In the genomic region with DNA sequence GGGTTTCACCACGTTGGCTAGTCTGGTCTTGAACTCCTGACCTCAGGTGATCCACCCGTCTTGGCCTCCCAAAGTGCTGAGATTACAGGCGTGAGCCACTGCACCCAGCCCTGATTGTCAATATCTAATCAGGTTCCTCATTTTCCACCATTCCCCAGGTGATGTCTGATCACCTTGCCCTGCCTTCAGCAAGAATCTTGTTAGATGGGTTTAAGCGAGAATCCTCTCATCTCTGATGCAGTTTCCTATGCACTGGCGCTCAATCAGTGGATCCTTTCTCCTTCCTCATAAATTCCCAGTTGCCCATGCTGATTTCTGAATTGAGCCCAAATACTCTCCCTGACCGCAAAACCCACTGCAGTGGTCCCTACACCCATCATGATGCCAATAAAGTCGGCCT, we compare ENCODE assay signal across 8 cellular contexts. TPM values are rescaled to one million over a fixed set of nuclear protein-coding genes. Genes with fewer than 3 reads are reported as not detected.
DNase-seq lines count a peak whose midpoint lies in the region; ATAC-seq, FAIRE-seq and TF ChIP-seq lines count a peak whose summit lies in the region.

No MANE protein-coding gene starts in this region.

- H3K4me1 ChIP-seq in OCI-LY7 (ENCODE audit: insufficient read depth, low read length, poor library complexity, severe bottlenecking): peaks cover 20% of the 10 kb centered on the region
- peaks cover 20% of the 10 kb centered on the region for H3K4me1 ChIP-seq in endothelial cell of umbilical vein (ENCODE audit: control insufficient read depth, extremely low read depth, insufficient read depth, low read length)

- H3K27me3 ChIP-seq in endothelial cell of umbilical vein (ENCODE audit: control insufficient read depth in 2 of 2, insufficient read depth in 2 of 2, low read length in 2 of 2): no peaks in the 10 kb centered on the region

- TF ChIP-seq CTCF in Calu3 (IDR thresholded peaks at IDR 0.05; ENCODE audit: unreplicated experiment): no peak
- TF ChIP-seq CTCF in OCI-LY7 (conservative IDR thresholded peaks at IDR 0.05; ENCODE audit: low read length): no peak
- no peak for TF ChIP-seq CTCF in endothelial cell of umbilical vein (IDR thresholded peaks at IDR 0.05; ENCODE audit: extremely low read depth in 1 of 2, insufficient read depth in 1 of 2, low read depth in 1 of 2, low read length in 2 of 2)
- no peak for TF ChIP-seq CTCF in osteocyte (IDR thresholded peaks at IDR 0.05)

- no TSS peak for BruUV-seq in Calu3 (replicated peaks; lab: Mats Ljungman, UMichigan)
- no TSS peak for BruUV-seq in OCI-LY7 (replicated peaks; lab: Mats Ljungman, UMichigan)
- BruUV-seq in endothelial cell of umbilical vein (replicated peaks; lab: Mats Ljungman, UMichigan): TSS peak; percentile 23

- H3K27ac Mint-ChIP-seq in Calu3 (ENCODE audit: unreplicated experiment) (peak overlapping the region; percentile 43), osteocyte (ENCODE audit: unreplicated experiment) (peak overlapping the region; percentile 45)

- H3K27ac ChIP-seq in OCI-LY7 (ENCODE audit: low read depth, low read length, poor library complexity, severe bottlenecking) (no peak overlapping the region), endothelial cell of umbilical vein (ENCODE audit: insufficient read depth, low read depth, low read length) (peak overlapping the region; percentile 13)

- H2AFZ ChIP-seq in OCI-LY7 (ENCODE audit: low read length) (peak overlapping the region; percentile 45), endothelial cell of umbilical vein (ENCODE audit: low read depth, low read length) (peak overlapping the region; percentile 55)

- H3K4me3 Mint-ChIP-seq in Calu3 (ENCODE audit: low read depth, unreplicated experiment) (peak overlapping the region; percentile 66), osteocyte (ENCODE audit: unreplicated experiment) (peak overlapping the region; percentile 72)

- TF ChIP-seq POLR2A in endothelial cell of umbilical vein (IDR thresholded peaks at IDR 0.05; ENCODE audit: low read depth, low read length): no peak

- DNase-seq in Calu3 (no peak), OCI-LY7 (ENCODE audit: low spot score) (no peak), endothelial cell of umbilical vein (ENCODE audit: low read depth, low spot score) (no peak), osteocyte (ENCODE audit: extremely low spot score, unreplicated experiment) (no peak), ureter (ENCODE audit: low spot score) (no peak), SIG-M5 treated with dmso at 0.1 percent for 504 hours (lab: John Stamatoyannopoulos, UW; ENCODE audit: unreplicated experiment) (no peak)

- H3K4me1 Mint-ChIP-seq in Calu3 (ENCODE audit: low read depth, unreplicated experiment): peaks cover 29% of the 10 kb centered on the region
- H3K4me1 Mint-ChIP-seq in osteocyte (ENCODE audit: unreplicated experiment): peaks cover 23% of the 10 kb centered on the region

- peak overlapping the region; percentile 85 for H3K4me2 ChIP-seq in OCI-LY7 (ENCODE audit: low read length)
- H3K4me2 ChIP-seq in endothelial cell of umbilical vein (ENCODE audit: insufficient read depth, low read length): peak overlapping the region; percentile 51

- H3K36me3 ChIP-seq in OCI-LY7 (ENCODE audit: insufficient read depth, low read length) (peaks cover 14% of the 10 kb centered on the region), endothelial cell of umbilical vein (ENCODE audit: control insufficient read depth in 2 of 2, extremely low read depth in 1 of 2, insufficient read depth in 2 of 2, low read length in 2 of 2) (peaks cover 0 to 2% of the 10 kb centered on the region in 2 experiments)

- intact Hi-C loops in Calu3 (cut with micrococcal nuclease; ENCODE audit: unreplicated experiment): no loop called here
- intact Hi-C loops in OCI-LY7 (cut with micrococcal nuclease; ENCODE audit: unreplicated experiment): loop anchor here (10.0 kb wide), 1 partner anchor 84 kb away; the partner anchor contains the start of gene TEF
- intact Hi-C loops in endothelial cell of umbilical vein (cut with micrococcal nuclease): loop anchor here (1.0 kb wide), 1 partner anchor 14 kb away; the partner anchor contains the start of gene RANGAP1

- H3K4me3 ChIP-seq in OCI-LY7 (ENCODE audit: low read depth, low read length, poor library complexity, severe bottlenecking): peak overlapping the region; percentile 99
- peak overlapping the region; percentile 63 to 99 (median 81) for H3K4me3 ChIP-seq in endothelial cell of umbilical vein (replicated peaks in 1 of 3; ENCODE audit: insufficient read depth in 1 of 3, low read depth in 1 of 3, low read length in 3 of 3)

- ATAC-seq in GM18511 (IDR thresholded peaks at IDR 0.05; ENCODE audit: unreplicated experiment): no peak
- ATAC-seq in HG03354 (IDR thresholded peaks at IDR 0.05; ENCODE audit: poor library complexity, severe bottlenecking, unreplicated experiment): no peak

- H3K36me3 Mint-ChIP-seq in Calu3 (ENCODE audit: insufficient read depth, unreplicated experiment): peaks cover 28% of the 10 kb centered on the region
- no peaks in the 10 kb centered on the region for H3K36me3 Mint-ChIP-seq in osteocyte (ENCODE audit: unreplicated experiment)

- dilution Hi-C loops in endothelial cell of umbilical vein (cut with MboI; ENCODE audit: extremely low pct_ligation_motif_present, low sequenced_read_pairs): no loop called here

- no peaks in the 10 kb centered on the region for H3K9me3 ChIP-seq in OCI-LY7 (ENCODE audit: low read length)
- H3K9me3 ChIP-seq in endothelial cell of umbilical vein (replicated peaks; ENCODE audit: control insufficient read depth, insufficient read depth, low read length): no peaks in the 10 kb centered on the region

- H3K27me3 Mint-ChIP-seq in Calu3 (ENCODE audit: unreplicated experiment) (no peaks in the 10 kb centered on the region), osteocyte (ENCODE audit: unreplicated experiment) (no peaks in the 10 kb centered on the region)

- H3K9me3 Mint-ChIP-seq in Calu3 (ENCODE audit: low read depth, unreplicated experiment): no peaks in the 10 kb centered on the region
- H3K9me3 Mint-ChIP-seq in osteocyte (ENCODE audit: unreplicated experiment): no peaks in the 10 kb centered on the region

- peaks cover 43% of the 10 kb centered on the region for H3K79me2 ChIP-seq in OCI-LY7 (ENCODE audit: insufficient read depth, low read depth, low read length)
- H3K79me2 ChIP-seq in endothelial cell of umbilical vein (ENCODE audit: control insufficient read depth, insufficient read depth, low read length): peaks cover 48% of the 10 kb centered on the region

- no peaks in the 10 kb centered on the region for H3K9me2 ChIP-seq in OCI-LY7 (ENCODE audit: insufficient read depth, low read length)

- FAIRE-seq in endothelial cell of umbilical vein (lab: Jason Lieb, UNC): peak; percentile 62

- H3K9me1 ChIP-seq in endothelial cell of umbilical vein (replicated peaks; ENCODE audit: control insufficient read depth, extremely low read depth, insufficient read depth, low read length): no peaks in the 10 kb centered on the region

- POLR2A ChIA-PET in OCI-LY7 (lab: Charles Lee) (interaction anchor here (0.9 to 1.2 kb wide), 3 partner anchors 12 to 349 kb away, joined by 3 to 7 read pairs (median 3); partner anchors contain the start of genes RANGAP1 and RBX1), endothelial cell of umbilical vein (lab: Charles Lee) (interaction anchor here (0.6 to 1.1 kb wide), 2 partner anchors 10 to 12 kb away, joined by 3 to 6 read pairs; no protein-coding TSS in a partner anchor)

- no peaks in the 10 kb centered on the region for H4K20me1 ChIP-seq in OCI-LY7 (ENCODE audit: insufficient read depth, low read length)
- H4K20me1 ChIP-seq in endothelial cell of umbilical vein (replicated peaks; ENCODE audit: control insufficient read depth, extremely low read depth, insufficient read depth, low read length): no peaks in the 10 kb centered on the region

- peak overlapping the region; percentile 82 for H3K9ac ChIP-seq in endothelial cell of umbilical vein (replicated peaks; ENCODE audit: extremely low read depth, insufficient read depth, low read length)

- CTCF ChIA-PET in Calu3 (lab: Charles Lee): interaction anchor here (1.0 to 1.1 kb wide), 4 partner anchors 14 to 103 kb away, joined by 3 to 8 read pairs (median 3); partner anchors contain the start of gene RANGAP1
- CTCF ChIA-PET in OCI-LY7 (lab: Charles Lee; ENCODE audit: unreplicated experiment): no interaction called here
- CTCF ChIA-PET in endothelial cell of umbilical vein (lab: Charles Lee): interaction anchor here (1.0 to 2.8 kb wide), 12 partner anchors 8 to 378 kb away, joined by 3 to 53 read pairs (median 6); partner anchors contain the start of gene RANGAP1

RNA-seq across cellular contexts. Expression of gene ZC3H7B, which starts 0.7 kb away (rescaled TPM):
- total RNA-seq in Calu3 (2022) (53.3 and 53.5 TPM in 2 replicates), OCI-LY7 (2022) (55.1 and 56.3 TPM in 2 replicates), endothelial cell of umbilical vein (89.6 and 95.9 TPM in 2 replicates), osteocyte (82.8 and 85.0 TPM in 2 replicates), ureter (65.9 TPM)
- total RNA-seq in OCI-LY7 (2014; rRNA removed; shearing (Covaris generic)): 42.4 and 46.7 TPM in 2 replicates
- 66.8 and 72.7 TPM in 2 replicates for polyA plus RNA-seq in endothelial cell of umbilical vein
- polyA plus RNA-seq in endothelial cell of umbilical vein (2011; cell fraction: cytosol; rRNA removed): 64.1 and 83.2 TPM in 2 replicates
- polyA plus RNA-seq in endothelial cell of umbilical vein (2011; cell fraction: nucleus; rRNA removed): 105 and 121 TPM in 2 replicates
- polyA plus RNA-seq in endothelial cell of umbilical vein (2012): 75.3 and 75.8 TPM in 2 replicates
- polyA minus RNA-seq in endothelial cell of umbilical vein: 66.2 and 73.9 TPM in 2 replicates
- polyA minus RNA-seq in endothelial cell of umbilical vein (2011; cell fraction: cytosol; rRNA and poly(A)+ RNA removed): 14.8 TPM
- 30.1 and 44.2 TPM in 2 replicates for polyA minus RNA-seq in endothelial cell of umbilical vein (2011; cell fraction: nucleus; rRNA and poly(A)+ RNA removed)

RNA-seq across cellular contexts. Expression of gene RANGAP1, which starts 14.7 kb away (rescaled TPM):
- 189 and 194 TPM in 2 replicates for total RNA-seq in Calu3 (2022)
- 81.7 and 108 TPM in 2 replicates for total RNA-seq in OCI-LY7 (2014; rRNA removed; shearing (Covaris generic))
- total RNA-seq in OCI-LY7 (2022): 119 and 128 TPM in 2 replicates
- total RNA-seq in endothelial cell of umbilical vein: 154 and 169 TPM in 2 replicates
- polyA plus RNA-seq in endothelial cell of umbilical vein: 177 and 182 TPM in 2 replicates
- 165 and 183 TPM in 2 replicates for polyA plus RNA-seq in endothelial cell of umbilical vein (2011; cell fraction: cytosol; rRNA removed)
- polyA plus RNA-seq in endothelial cell of umbilical vein (2011; cell fraction: nucleus; rRNA removed): 245 and 247 TPM in 2 replicates
- 155 and 164 TPM in 2 replicates for polyA plus RNA-seq in endothelial cell of umbilical vein (2012)
- 117 and 132 TPM in 2 replicates for polyA minus RNA-seq in endothelial cell of umbilical vein
- polyA minus RNA-seq in endothelial cell of umbilical vein (2011; cell fraction: cytosol; rRNA and poly(A)+ RNA removed): 89.3 TPM
- polyA minus RNA-seq in endothelial cell of umbilical vein (2011; cell fraction: nucleus; rRNA and poly(A)+ RNA removed): 59.1 and 64.0 TPM in 2 replicates
- 49.0 and 49.7 TPM in 2 replicates for total RNA-seq in osteocyte
- 59.7 TPM for total RNA-seq in ureter

RNA-seq across cellular contexts. Expression of gene CHADL, which starts 59.9 kb away (rescaled TPM):
- total RNA-seq in Calu3 (2022) (0.73 and 1.5 TPM in 2 replicates), OCI-LY7 (2022) (0.42 TPM in 1 of 2 replicates, not detected in the other), endothelial cell of umbilical vein (0.69 and 2.1 TPM in 2 replicates), osteocyte (0.43 TPM in 1 of 2 replicates, not detected in the other), ureter (8.9 TPM)
- 0.26 and 0.60 TPM in 2 replicates for total RNA-seq in OCI-LY7 (2014; rRNA removed; shearing (Covaris generic))
- 1.1 and 2.1 TPM in 2 replicates for polyA plus RNA-seq in endothelial cell of umbilical vein
- 0.58 and 1.4 TPM in 2 replicates for polyA plus RNA-seq in endothelial cell of umbilical vein (2011; cell fraction: cytosol; rRNA removed)
- 0.36 and 0.97 TPM in 2 replicates for polyA plus RNA-seq in endothelial cell of umbilical vein (2011; cell fraction: nucleus; rRNA removed)
- polyA plus RNA-seq in endothelial cell of umbilical vein (2012): 0.50 and 0.61 TPM in 2 replicates
- 0.21 and 0.58 TPM in 2 replicates for polyA minus RNA-seq in endothelial cell of umbilical vein
- polyA minus RNA-seq in endothelial cell of umbilical vein (2011; cell fraction: cytosol; rRNA and poly(A)+ RNA removed): not detected
- 0.38 and 0.91 TPM in 2 replicates for polyA minus RNA-seq in endothelial cell of umbilical vein (2011; cell fraction: nucleus; rRNA and poly(A)+ RNA removed)
